1 cellular context compared by ENCODE assay signal in the genomic region with DNA sequence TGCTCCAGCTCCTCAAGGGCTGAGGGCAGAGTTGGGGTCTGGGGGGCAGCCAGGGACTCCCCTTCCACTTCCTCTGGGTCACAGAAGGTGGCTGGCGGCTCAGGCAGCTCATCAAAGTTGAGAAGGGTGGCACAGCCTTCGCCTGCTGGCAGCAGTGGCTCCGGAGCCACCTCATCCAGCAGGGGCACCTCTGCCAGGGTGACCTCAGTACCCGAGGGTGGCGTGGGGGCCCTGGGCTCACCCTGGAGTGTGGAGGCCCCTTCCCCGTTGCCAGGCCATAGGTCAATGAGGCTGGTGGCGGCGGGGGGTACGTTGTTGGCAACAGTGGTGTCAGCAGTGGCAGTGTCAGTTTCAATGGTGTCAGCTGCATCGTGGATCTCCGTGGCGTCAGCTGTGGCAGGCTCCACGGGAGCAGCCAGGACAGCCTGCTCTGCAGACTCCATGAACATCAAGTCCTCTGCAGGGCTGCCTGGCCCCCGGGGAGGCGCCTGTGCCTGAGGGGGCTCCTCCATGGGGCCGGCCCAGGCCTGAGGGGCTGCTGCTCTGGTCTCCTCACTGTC.
TF ChIP-seq lines count a peak whose summit lies in the region.

No MANE protein-coding gene starts in this region.

TF ChIP-seq in endothelial cell of umbilical vein, 7 proteins besides CTCF, POLR2A, EP300 and RAD21:
- TF ChIP-seq, protein P1, sequence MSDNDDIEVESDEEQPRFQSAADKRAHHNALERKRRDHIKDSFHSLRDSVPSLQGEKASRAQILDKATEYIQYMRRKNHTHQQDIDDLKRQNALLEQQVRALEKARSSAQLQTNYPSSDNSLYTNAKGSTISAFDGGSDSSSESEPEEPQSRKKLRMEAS (IDR thresholded peaks at IDR 0.05; ENCODE audit: insufficient read depth, insufficient read length), result no peak
- TF ChIP-seq GATA2 (IDR thresholded peaks at IDR 0.05; ENCODE audit: insufficient read depth, insufficient read length, low read depth, low read length) (no peak), EZH2 (IDR thresholded peaks at IDR 0.05; ENCODE audit: borderline replicate concordance, low read depth, low read length, severe bottlenecking) (no peak), POLR2AphosphoS5 (IDR thresholded peaks at IDR 0.05; ENCODE audit: insufficient read depth, low read depth, low read length) (no peak)
